ENCODE assay signal across 1 cellular context in the genomic region with DNA sequence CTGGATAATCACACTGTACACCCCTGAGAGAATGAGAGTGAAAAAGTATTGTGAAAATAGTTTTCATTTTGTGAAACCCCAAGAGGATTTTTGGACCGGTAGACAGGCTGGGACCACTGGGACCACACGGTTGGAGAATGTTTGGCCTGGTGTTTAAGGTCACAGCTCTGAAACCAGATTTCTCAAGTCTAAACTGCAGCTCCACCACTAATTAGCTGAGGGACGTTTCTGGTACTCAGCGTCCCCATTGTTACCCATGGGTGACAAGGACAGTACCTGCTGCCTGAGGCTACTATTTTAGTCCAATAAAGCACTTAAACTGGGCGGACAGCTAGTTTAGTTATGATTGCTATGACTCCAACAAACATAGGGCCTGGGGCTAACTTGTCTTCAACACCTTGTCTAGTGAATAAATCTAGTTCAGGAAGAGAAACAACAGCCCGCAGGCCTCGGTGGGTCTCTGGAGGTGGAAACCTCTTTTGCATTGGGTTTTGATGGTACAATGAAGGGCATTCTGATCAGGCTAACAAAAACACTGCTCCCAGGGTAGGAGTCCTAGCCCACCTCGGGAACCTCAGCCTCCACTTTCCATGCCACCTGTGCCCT.
TF ChIP-seq lines count a peak whose summit lies in the region.

No MANE protein-coding gene starts in this region.

TF ChIP-seq in HepG2, 621 proteins besides CTCF, POLR2A, EP300 and RAD21:
- TF ChIP-seq ZNF878 (CRISPR knock-in tag; IDR thresholded peaks at IDR 0.05) (0 out of 2 replicates have a peak, but pooled peaks have one; percentile 29), RCOR2 (CRISPR knock-in tag; IDR thresholded peaks at IDR 0.05) (no peak), CCDC6 (CRISPR knock-in tag; IDR thresholded peaks at IDR 0.05) (0 out of 2 replicates have a peak, but pooled peaks have one; percentile 37), PTBP1 (IDR thresholded peaks at IDR 0.05; ENCODE audit: low read depth, low read length, poor library complexity, severe bottlenecking) (no peak)
- TF ChIP-seq, protein P1, sequence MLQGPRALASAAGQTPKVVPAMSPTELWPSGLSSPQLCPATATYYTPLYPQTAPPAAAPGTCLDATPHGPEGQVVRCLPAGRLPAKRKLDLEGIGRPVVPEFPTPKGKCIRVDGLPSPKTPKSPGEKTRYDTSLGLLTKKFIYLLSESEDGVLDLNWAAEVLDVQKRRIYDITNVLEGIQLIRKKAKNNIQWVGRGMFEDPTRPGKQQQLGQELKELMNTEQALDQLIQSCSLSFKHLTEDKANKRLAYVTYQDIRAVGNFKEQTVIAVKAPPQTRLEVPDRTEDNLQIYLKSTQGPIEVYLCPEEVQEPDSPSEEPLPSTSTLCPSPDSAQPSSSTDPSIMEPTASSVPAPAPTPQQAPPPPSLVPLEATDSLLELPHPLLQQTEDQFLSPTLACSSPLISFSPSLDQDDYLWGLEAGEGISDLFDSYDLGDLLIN (CRISPR knock-in tag; IDR thresholded peaks at IDR 0.05; ENCODE audit: borderline replicate concordance) = no peak
